In the genomic region with DNA sequence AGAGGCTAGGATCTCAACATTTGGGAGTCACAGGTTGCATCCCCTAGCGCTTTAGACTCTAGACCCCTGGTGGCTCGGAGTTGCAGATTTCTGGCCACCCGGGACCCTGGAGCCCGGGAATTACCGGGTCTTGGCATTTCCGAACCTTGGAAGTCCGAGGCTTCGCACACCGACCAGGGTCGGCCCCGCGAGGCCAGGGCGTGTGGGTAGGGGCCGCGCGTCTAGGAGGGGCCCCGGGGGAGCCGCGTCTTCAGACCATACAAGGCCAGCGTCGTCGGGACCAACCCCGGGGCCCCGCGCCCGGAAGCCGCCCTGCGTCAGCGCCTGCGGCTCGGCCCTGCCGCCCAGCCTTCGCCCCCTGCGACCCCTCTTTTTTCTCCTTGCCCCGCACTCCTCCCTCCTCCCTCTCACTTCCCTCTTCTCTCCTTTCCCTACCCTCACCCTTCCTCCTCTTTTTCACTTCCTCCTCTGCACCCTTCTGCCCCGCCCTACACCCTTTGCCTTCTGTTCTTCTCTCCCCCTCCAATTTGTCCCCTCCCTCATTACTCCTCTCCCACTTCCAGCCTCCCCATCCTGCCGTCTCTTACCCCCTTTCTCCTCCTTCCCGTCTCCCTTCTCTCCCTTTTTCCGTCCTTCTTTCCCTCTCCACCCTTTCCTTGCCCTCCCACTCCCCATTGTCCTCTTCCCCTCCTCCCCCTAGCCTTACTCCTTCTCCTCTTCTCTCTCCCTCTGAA, we compare ENCODE assay signal across 8 cellular contexts. TPM values are rescaled to one million over a fixed set of nuclear protein-coding genes. Genes with fewer than 3 reads are reported as not detected.
DNase-seq lines count a peak whose midpoint lies in the region; ATAC-seq and TF ChIP-seq lines count a peak whose summit lies in the region.

No MANE protein-coding gene starts in this region.

- H3K4me1 ChIP-seq in duodenal mucosa (ENCODE audit: control insufficient read depth in 1 of 2, insufficient read depth in 2 of 2, low read length in 2 of 2) (peaks cover 28 to 29% of the 10 kb centered on the region in 2 donors), lung (ENCODE audit: control insufficient read depth in 2 of 2, insufficient read depth in 2 of 2, low read length in 2 of 2) (peaks cover 0 to 10% of the 10 kb centered on the region in 2 donors)

- H3K36me3 ChIP-seq in duodenal mucosa (ENCODE audit: control insufficient read depth in 1 of 2, insufficient read depth in 2 of 2, low read length in 2 of 2), result peaks cover 14 to 20% of the 10 kb centered on the region in 2 donors
- H3K36me3 ChIP-seq in lung (ENCODE audit: control insufficient read depth in 2 of 2, insufficient read depth in 2 of 2, low read length in 2 of 2), result peaks cover 3 to 12% of the 10 kb centered on the region in 2 donors

- H3K27me3 Mint-ChIP-seq in stimulated activated memory B cell treated with anti-CD40 and anti-IgM and Interleukin-4, amounts not matched to agents 10 μg/mL and 1 μg/mL and 100 μg/mL, for 72 hours, result no peaks in the 10 kb centered on the region

- H3K27ac ChIP-seq in duodenal mucosa (ENCODE audit: low read depth, low read length), result peak overlapping the region; percentile 99
- peak overlapping the region; percentile 97 to 100 for H3K27ac ChIP-seq in lung (ENCODE audit: low read depth in 1 of 2, low read length in 1 of 2)

- peak overlapping the region; percentile 60 to 72 for H3K4me3 ChIP-seq in duodenal mucosa (ENCODE audit: low read depth in 1 of 2, low read length in 2 of 2)
- H3K4me3 ChIP-seq in lung, result peak overlapping the region; percentile 9

- H3K27me3 ChIP-seq in duodenal mucosa (ENCODE audit: control insufficient read depth in 1 of 2, insufficient read depth in 2 of 2, low read length in 2 of 2) (peaks cover 0 to 4% of the 10 kb centered on the region in 2 donors), lung (ENCODE audit: control insufficient read depth, insufficient read depth) (no peaks in the 10 kb centered on the region)

- DNase-seq in MV-4-11 (lab: John Stamatoyannopoulos, UW), result peak; percentile 95
- DNase-seq in activated CD4-positive, alpha-beta T cell treated with anti-CD3 and anti-CD28 coated beads for 1 hour, result peak; percentile 73
- peak; percentile 75 for DNase-seq in lung (ENCODE audit: low spot score)

- TF ChIP-seq CTCF in lung (IDR thresholded peaks at IDR 0.05; ENCODE audit: control extremely low read depth, extremely low read depth), result no peak

- peak overlapping the region; percentile 95 for H3K4me3 Mint-ChIP-seq in stimulated activated memory B cell treated with anti-CD40 and anti-IgM and Interleukin-4, amounts not matched to agents 10 μg/mL and 1 μg/mL and 100 μg/mL, for 72 hours

- H3K9ac ChIP-seq in duodenal mucosa (ENCODE audit: low read depth in 1 of 2, low read length in 2 of 2), result peak overlapping the region; percentile 34 to 100

- ATAC-seq in GM18498 (IDR thresholded peaks at IDR 0.05; ENCODE audit: unreplicated experiment) (peak; percentile 20), lung (ENCODE audit: insufficient read depth, low FRiP score) (peak; percentile 1), GM19452 (IDR thresholded peaks at IDR 0.05; ENCODE audit: unreplicated experiment) (no peak), HG02678 (IDR thresholded peaks at IDR 0.05; ENCODE audit: unreplicated experiment) (no peak)
- peak; percentile 56 for ATAC-seq in stimulated activated memory B cell treated with anti-CD40 and anti-IgM and Interleukin-4, amounts not matched to agents 10 μg/mL and 1 μg/mL and 100 μg/mL, for 72 hours

- H3K4me1 Mint-ChIP-seq in stimulated activated memory B cell treated with anti-CD40 and anti-IgM and Interleukin-4, amounts not matched to agents 10 μg/mL and 1 μg/mL and 100 μg/mL, for 72 hours, result peaks cover 65% of the 10 kb centered on the region

- H3K9me3 ChIP-seq in duodenal mucosa (ENCODE audit: control insufficient read depth in 1 of 2, low read length in 2 of 2) (no peaks in the 10 kb centered on the region), lung (ENCODE audit: control insufficient read depth in 2 of 2, insufficient read depth in 1 of 2, low read length in 1 of 2) (no peaks in the 10 kb centered on the region)

- 1 to 2% methylated on average over 21 to 39 of the region's 39 CpGs for WGBS in lung, 2 donors

- peaks cover 36% of the 10 kb centered on the region for H3K36me3 Mint-ChIP-seq in stimulated activated memory B cell treated with anti-CD40 and anti-IgM and Interleukin-4, amounts not matched to agents 10 μg/mL and 1 μg/mL and 100 μg/mL, for 72 hours

- H3K9me3 Mint-ChIP-seq in stimulated activated memory B cell treated with anti-CD40 and anti-IgM and Interleukin-4, amounts not matched to agents 10 μg/mL and 1 μg/mL and 100 μg/mL, for 72 hours, result no peaks in the 10 kb centered on the region

- peak overlapping the region; percentile 91 for H3K27ac Mint-ChIP-seq in stimulated activated memory B cell treated with anti-CD40 and anti-IgM and Interleukin-4, amounts not matched to agents 10 μg/mL and 1 μg/mL and 100 μg/mL, for 72 hours

RNA-seq across cellular contexts. Expression of gene PLEKHG2, which starts 2.4 kb away (rescaled TPM):
- total RNA-seq in lung, result 10 to 100 TPM; 33.4 to 52.7 TPM
- 10 to 100 TPM; 15.5 to 20.9 TPM for polyA plus RNA-seq in lung

RNA-seq across cellular contexts. Expression of gene ZFP36, which starts 3.4 kb away (rescaled TPM):
- total RNA-seq in lung, result 100 to 1,000 TPM in 1 of 2 donors, 10 to 100 TPM in 1; 41.2 to 170 TPM
- 100 to 1,000 TPM; 174 to 655 TPM for polyA plus RNA-seq in lung

RNA-seq across cellular contexts. Expression of gene MED29, which starts 18.9 kb away (rescaled TPM):
- 10 to 100 TPM; 16.5 to 36.3 TPM for total RNA-seq in lung
- polyA plus RNA-seq in lung, result 10 to 100 TPM; 29.4 to 36.8 TPM

RNA-seq across cellular contexts. Expression of gene PAF1, which starts 19.1 kb away (rescaled TPM):
- total RNA-seq in lung, result 10 to 100 TPM; 24.8 to 32.9 TPM
- polyA plus RNA-seq in lung, result 10 to 100 TPM; 35.1 to 41.8 TPM

RNA-seq across cellular contexts. Expression of gene RPS16, which starts 25.7 kb away (rescaled TPM):
- 1,000 to 10,000 TPM in 1 of 2 donors, 100 to 1,000 TPM in 1; 108 to 1,772 TPM for total RNA-seq in lung
- polyA plus RNA-seq in lung, result 1,000 to 10,000 TPM; 2,468 to 3,242 TPM

Comparison
In these comparisons a context has a peak if more than half of its experiments do, and no peak if none do; other contexts are left out.
1. ATAC-seq: peak in GM18498 (single experiment), lung (single experiment) and stimulated activated memory B cell treated with anti-CD40 and anti-IgM and Interleukin-4, amounts not matched to agents 10 μg/mL and 1 μg/mL and 100 μg/mL, for 72 hours (single experiment); none in GM19452 (single experiment) and HG02678 (single experiment).
2. Peak in every context shown above with its lines, with median percentiles within 50 percentile points of each other: DNase-seq.